Comparison of ENCODE assay signal across 1 cellular context in genomic region chrX:42739258-42739657, GRCh38.
TF ChIP-seq lines count a peak whose summit lies in the region.

No MANE protein-coding gene starts in this region.

TF ChIP-seq in K562, 482 proteins besides CTCF, POLR2A, EP300 and RAD21 (continued from another document):
- TF ChIP-seq ZFP91 (CRISPR knock-in tag; IDR thresholded peaks at IDR 0.05) = no peak
